17 cellular contexts compared by ENCODE assay signal in genomic region chr10:72342911-72343310, GRCh38. TPM values are rescaled to one million over a fixed set of nuclear protein-coding genes. Genes with fewer than 3 reads are reported as not detected.
DNase-seq lines count a peak whose midpoint lies in the region; ATAC-seq and TF ChIP-seq lines count a peak whose summit lies in the region.
"Had no signal": no experiment of that assay in that cellular context is flagged by ENCODE, and none has a peak within 500 bp of the region (broad histone marks: within the 10 kb centered on the region; RNA-seq: fewer than 3 reads in every experiment).

No MANE protein-coding gene starts in this region.

- H3K27ac Mint-ChIP-seq in natural killer cell treated with Interleukin-12 subunit alpha and Interleukin-12 subunit beta and Interleukin-15 and Interleukin-18, amount 100 ng/mL, for 72 hours: peak overlapping the region; percentile 47 to 64
- peak overlapping the region in 1 of 2 donors; percentile 69 for H3K27ac Mint-ChIP-seq in natural killer cell
- peak overlapping the region; percentile 18 for H3K27ac Mint-ChIP-seq in activated T-helper 1 cell treated with anti-CD3 and anti-CD28 coated beads, Interleukin-12 subunit alpha, Interleukin-12 subunit beta, Interleukin-2, Interleukin-4 antibody, amounts not matched to agents 30 ng/mL and 10 ng/mL and 1 ng/mL, durations not matched to agents 14 hours and 24 hours and 36 hours
- H3K27ac Mint-ChIP-seq: CD8-positive, alpha-beta T cell had no signal

- peaks cover 12 to 25% of the 10 kb centered on the region in 2 donors for H3K4me1 Mint-ChIP-seq in natural killer cell treated with Interleukin-12 subunit alpha and Interleukin-12 subunit beta and Interleukin-15 and Interleukin-18, amount 100 ng/mL, for 72 hours (ENCODE audit: low read depth in 2 of 2)
- H3K4me1 Mint-ChIP-seq in natural killer cell: peaks cover 0 to 14% of the 10 kb centered on the region in 2 donors
- peaks cover 23% of the 10 kb centered on the region for H3K4me1 Mint-ChIP-seq in activated T-helper 1 cell treated with anti-CD3 and anti-CD28 coated beads, Interleukin-12 subunit alpha, Interleukin-12 subunit beta, Interleukin-2, Interleukin-4 antibody, amounts not matched to agents 30 ng/mL and 10 ng/mL and 1 ng/mL, durations not matched to agents 14 hours and 24 hours and 36 hours (ENCODE audit: low read depth)

- H2BK5ac ChIP-seq in mesenchymal stem cell (ENCODE audit: low read depth, low read length, poor library complexity, severe bottlenecking): no peak overlapping the region

- no peak overlapping the region for H3K18ac ChIP-seq in mesenchymal stem cell (ENCODE audit: low read depth in 1 of 2, low read length in 2 of 2)

- peaks cover 14% of the 10 kb centered on the region for H3K4me1 ChIP-seq in mesenchymal stem cell (ENCODE audit: control insufficient read depth, insufficient read depth, low read depth, low read length)

- peaks cover 2% of the 10 kb centered on the region for H3K36me3 Mint-ChIP-seq in natural killer cell treated with Interleukin-12 subunit alpha and Interleukin-12 subunit beta and Interleukin-15 and Interleukin-18, amount 100 ng/mL, for 72 hours
- no peaks in the 10 kb centered on the region for H3K36me3 Mint-ChIP-seq in natural killer cell
- H3K36me3 Mint-ChIP-seq in activated T-helper 1 cell treated with anti-CD3 and anti-CD28 coated beads, Interleukin-12 subunit alpha, Interleukin-12 subunit beta, Interleukin-2, Interleukin-4 antibody, amounts not matched to agents 30 ng/mL and 10 ng/mL and 1 ng/mL, durations not matched to agents 14 hours and 24 hours and 36 hours (ENCODE audit: low read depth): peaks cover 21% of the 10 kb centered on the region

- no peak overlapping the region for H3K4me3 ChIP-seq in mesenchymal stem cell (ENCODE audit: insufficient read depth in 1 of 2, low read depth in 1 of 2, low read length in 2 of 2)

- H2AK5ac ChIP-seq in mesenchymal stem cell (ENCODE audit: low read length, severe bottlenecking): peak overlapping the region; percentile 2

- no peak overlapping the region for H2BK12ac ChIP-seq in mesenchymal stem cell (ENCODE audit: low read length in 2 of 2)

- no peaks in the 10 kb centered on the region for H3K9me3 ChIP-seq in mesenchymal stem cell (ENCODE audit: control insufficient read depth, low read length)

- no peak overlapping the region for H3K27ac ChIP-seq in mesenchymal stem cell (ENCODE audit: low read length, poor library complexity, severe bottlenecking)

- H3K23ac ChIP-seq in mesenchymal stem cell (ENCODE audit: low read length in 2 of 2): no peak overlapping the region

- H3K36me3 ChIP-seq in mesenchymal stem cell (ENCODE audit: control insufficient read depth in 1 of 2, insufficient read depth in 2 of 2, low read depth in 1 of 2, low read length in 2 of 2): peaks cover 50 to 62% of the 10 kb centered on the region in 2 experiments

- no peak for DNase-seq in natural killer cell treated with Interleukin-12 subunit alpha and Interleukin-12 subunit beta and Interleukin-15 and Interleukin-18, amount 100 ng/mL, for 72 hours (ENCODE audit: low spot score)
- DNase-seq in natural killer cell (no peak), mesenchymal stem cell (no peak), NCI-H82 treated with DMSO at 0.1 percent for 48 hours (lab: John Stamatoyannopoulos, UW; ENCODE audit: unreplicated experiment) (no peak), NCI-H446 treated with DMSO at 0.1 percent for 48 hours (lab: John Stamatoyannopoulos, UW) (no peak)
- DNase-seq in activated T-helper 1 cell treated with anti-CD3 and anti-CD28 coated beads, Interleukin-12 subunit alpha, Interleukin-12 subunit beta, Interleukin-2, Interleukin-4 antibody, amounts not matched to agents 30 ng/mL and 10 ng/mL and 1 ng/mL, durations not matched to agents 14 hours and 24 hours and 36 hours (ENCODE audit: low spot score): no peak
- DNase-seq in activated CD8-positive, alpha-beta memory T cell treated with anti-CD3 and anti-CD28 coated beads, Interleukin-2, amount 50 U/mL, for 48 hours: no peak
- DNase-seq: CD8-positive, alpha-beta T cell; GF-D8; GOT3; Karpas-422; MM.1S; NCI-H187 treated with DMSO at 0.1 percent for 48 hours; NCI-H510A; NCI-H82; SIG-M5 had no signal

- no peaks in the 10 kb centered on the region for H3K27me3 ChIP-seq in mesenchymal stem cell (ENCODE audit: control insufficient read depth in 1 of 2, insufficient read depth in 1 of 2, low read length in 2 of 2)

- H3K4me3 Mint-ChIP-seq in natural killer cell treated with Interleukin-12 subunit alpha and Interleukin-12 subunit beta and Interleukin-15 and Interleukin-18, amount 100 ng/mL, for 72 hours: no peak overlapping the region
- H3K4me3 Mint-ChIP-seq in natural killer cell: no peak overlapping the region
- no peak overlapping the region for H3K4me3 Mint-ChIP-seq in activated T-helper 1 cell treated with anti-CD3 and anti-CD28 coated beads, Interleukin-12 subunit alpha, Interleukin-12 subunit beta, Interleukin-2, Interleukin-4 antibody, amounts not matched to agents 30 ng/mL and 10 ng/mL and 1 ng/mL, durations not matched to agents 14 hours and 24 hours and 36 hours
- H3K4me3 Mint-ChIP-seq: CD8-positive, alpha-beta T cell had no signal

- no peak overlapping the region for H3K4me2 ChIP-seq in mesenchymal stem cell (ENCODE audit: low read length, poor library complexity, severe bottlenecking)

- H3K9me3 Mint-ChIP-seq in natural killer cell treated with Interleukin-12 subunit alpha and Interleukin-12 subunit beta and Interleukin-15 and Interleukin-18, amount 100 ng/mL, for 72 hours: no peaks in the 10 kb centered on the region
- H3K9me3 Mint-ChIP-seq in natural killer cell: no peaks in the 10 kb centered on the region
- no peaks in the 10 kb centered on the region for H3K9me3 Mint-ChIP-seq in activated T-helper 1 cell treated with anti-CD3 and anti-CD28 coated beads, Interleukin-12 subunit alpha, Interleukin-12 subunit beta, Interleukin-2, Interleukin-4 antibody, amounts not matched to agents 30 ng/mL and 10 ng/mL and 1 ng/mL, durations not matched to agents 14 hours and 24 hours and 36 hours
- H3K9me3 Mint-ChIP-seq: CD8-positive, alpha-beta T cell had no signal

- no peak overlapping the region for H3K4ac ChIP-seq in mesenchymal stem cell (ENCODE audit: low read depth in 1 of 2, low read length in 2 of 2)

- no peak overlapping the region for H2BK15ac ChIP-seq in mesenchymal stem cell (ENCODE audit: low read depth, poor library complexity, severe bottlenecking)

- no peak overlapping the region for H4K8ac ChIP-seq in mesenchymal stem cell (ENCODE audit: low read length)

- no peak overlapping the region for H3K14ac ChIP-seq in mesenchymal stem cell (ENCODE audit: low read length in 2 of 2)

- H3K79me1 ChIP-seq in mesenchymal stem cell (replicated peaks; ENCODE audit: low read length, poor library complexity, severe bottlenecking): peaks cover 35% of the 10 kb centered on the region

- no peak overlapping the region for H2BK120ac ChIP-seq in mesenchymal stem cell (ENCODE audit: low read depth, low read length)

- H3K9ac ChIP-seq in mesenchymal stem cell (ENCODE audit: low read length): no peak overlapping the region

- no peak overlapping the region for H2AFZ ChIP-seq in mesenchymal stem cell (ENCODE audit: low read depth, low read length)

- intact Hi-C loops in natural killer cell (cut with micrococcal nuclease): no loop called here
- intact Hi-C loops in activated T-helper 1 cell treated with anti-CD3 and anti-CD28 coated beads, Interleukin-12 subunit alpha, Interleukin-12 subunit beta, Interleukin-2, Interleukin-4 antibody, amounts not matched to agents 30 ng/mL and 10 ng/mL and 1 ng/mL, durations not matched to agents 14 hours and 24 hours and 36 hours (cut with micrococcal nuclease): no loop called here

- H3K27me3 Mint-ChIP-seq in natural killer cell treated with Interleukin-12 subunit alpha and Interleukin-12 subunit beta and Interleukin-15 and Interleukin-18, amount 100 ng/mL, for 72 hours: no peaks in the 10 kb centered on the region
- no peaks in the 10 kb centered on the region for H3K27me3 Mint-ChIP-seq in natural killer cell (ENCODE audit: low read depth in 2 of 2)
- no peaks in the 10 kb centered on the region for H3K27me3 Mint-ChIP-seq in activated T-helper 1 cell treated with anti-CD3 and anti-CD28 coated beads, Interleukin-12 subunit alpha, Interleukin-12 subunit beta, Interleukin-2, Interleukin-4 antibody, amounts not matched to agents 30 ng/mL and 10 ng/mL and 1 ng/mL, durations not matched to agents 14 hours and 24 hours and 36 hours (ENCODE audit: insufficient read depth)

- TF ChIP-seq CTCF in natural killer cell (IDR thresholded peaks at IDR 0.05): no peak

- WGBS in mesenchymal stem cell: 97% methylated on average over 5 of the region's 5 CpGs

- no peak for ATAC-seq in natural killer cell treated with Interleukin-12 subunit alpha and Interleukin-12 subunit beta and Interleukin-15 and Interleukin-18, amount 100 ng/mL, for 72 hours
- ATAC-seq in natural killer cell: no peak
- ATAC-seq in GM21390 (IDR thresholded peaks at IDR 0.05; ENCODE audit: unreplicated experiment): no peak
- ATAC-seq: CD8-positive, alpha-beta T cell had no signal

- no peak overlapping the region for H4K91ac ChIP-seq in mesenchymal stem cell (ENCODE audit: low read length)

RNA-seq across cellular contexts. Expression of gene DNAJB12, which starts 11.8 kb away (rescaled TPM):
- total RNA-seq in natural killer cell treated with Interleukin-12 subunit alpha and Interleukin-12 subunit beta and Interleukin-15 and Interleukin-18, amount 100 ng/mL, for 72 hours: 10 to 100 TPM; 39.5 to 39.7 TPM
- total RNA-seq in natural killer cell: 10 to 100 TPM; 47.3 to 54.2 (median 48.7) TPM
- 32.4 and 38.0 TPM in 2 replicates for total RNA-seq in activated T-helper 1 cell treated with anti-CD3 and anti-CD28 coated beads, Interleukin-12 subunit alpha, Interleukin-12 subunit beta, Interleukin-2, Interleukin-4 antibody, amounts not matched to agents 30 ng/mL and 10 ng/mL and 1 ng/mL, durations not matched to agents 14 hours and 24 hours and 36 hours
- 28.6 TPM for polyA plus RNA-seq in mesenchymal stem cell (2013, experiment 1 of 2)
- 27.7 TPM for polyA plus RNA-seq in mesenchymal stem cell (2013, experiment 2 of 2)
